Comparison of ENCODE assay signal across 9 cellular contexts in genomic region chr3:176463610-176464009, GRCh38.
"Had no signal": no experiment of that assay in that cellular context is flagged by ENCODE, and none has a peak within 500 bp of the region (broad histone marks: within the 10 kb centered on the region; RNA-seq: fewer than 3 reads in every experiment).

No MANE protein-coding gene starts in this region.

- H2AFZ ChIP-seq: GM23248 had no signal

- H3K27ac ChIP-seq: GM23248, KMS-11 had no signal

- H3K4me2 ChIP-seq: KMS-11 had no signal

- H3K27ac Mint-ChIP-seq: H9 had no signal

- FAIRE-seq: H54, HTR-8/SVneo had no signal

- DNase-seq: GM23248, GOT3, H9, HCEC 1CT, Karpas-422, KBM-7 had no signal

- H3K4me3 Mint-ChIP-seq: H9 had no signal

- H3K4me3 ChIP-seq: GM23248 had no signal

- H3K9ac ChIP-seq: GM23248, KMS-11 had no signal

- H3K4me1 Mint-ChIP-seq: H9 had no signal
